ENCODE assay signal across 8 cellular contexts in genomic region chr17:49360796-49361128, GRCh38. TPM values are rescaled to one million over a fixed set of nuclear protein-coding genes. Genes with fewer than 3 reads are reported as not detected.
DNase-seq lines count a peak whose midpoint lies in the region; ATAC-seq, FAIRE-seq and TF ChIP-seq lines count a peak whose summit lies in the region.

No MANE protein-coding gene starts in this region.

- H3K4me3 ChIP-seq in A549 (peak overlapping the region; percentile 94), iPS-18c (ENCODE audit: insufficient read depth, low read depth, low read length) (peak overlapping the region; percentile 82)

- FAIRE-seq in A549 (lab: Jason Lieb, UNC): no peak

- H3K27ac Mint-ChIP-seq in activated T-helper 1 cell treated with anti-CD3 and anti-CD28 coated beads, Interleukin-12 subunit alpha, Interleukin-12 subunit beta, Interleukin-2, Interleukin-4 antibody, amounts not matched to agents 30 ng/mL and 10 ng/mL and 1 ng/mL, durations not matched to agents 14 hours and 24 hours and 36 hours: peak overlapping the region; percentile 89
- peak overlapping the region; percentile 82 for H3K27ac Mint-ChIP-seq in stimulated activated memory B cell treated with anti-CD40 and anti-IgM and Interleukin-4, amounts not matched to agents 10 μg/mL and 1 μg/mL and 100 μg/mL, for 72 hours

- TF ChIP-seq EP300 in A549 (IDR thresholded peaks at IDR 0.05): no peak

- 3% methylated on average over 8 of the region's 8 CpGs for WGBS in A549 (ENCODE audit: missing lambda C conversion rate)

- intact Hi-C loops in activated T-helper 1 cell treated with anti-CD3 and anti-CD28 coated beads, Interleukin-12 subunit alpha, Interleukin-12 subunit beta, Interleukin-2, Interleukin-4 antibody, amounts not matched to agents 30 ng/mL and 10 ng/mL and 1 ng/mL, durations not matched to agents 14 hours and 24 hours and 36 hours (cut with micrococcal nuclease): loop anchor here (1.0 to 10.0 kb wide), 5 partner anchors 18 to 446 kb away; partner anchors contain the start of genes PHB1 and SLC35B1

- TF ChIP-seq RAD21 in A549 (conservative IDR thresholded peaks at IDR 0.05 in 1 of 2, IDR thresholded peaks at IDR 0.05 in 1 of 2): no peak

- H3K4me1 Mint-ChIP-seq in activated T-helper 1 cell treated with anti-CD3 and anti-CD28 coated beads, Interleukin-12 subunit alpha, Interleukin-12 subunit beta, Interleukin-2, Interleukin-4 antibody, amounts not matched to agents 30 ng/mL and 10 ng/mL and 1 ng/mL, durations not matched to agents 14 hours and 24 hours and 36 hours (ENCODE audit: low read depth): peaks cover 58% of the 10 kb centered on the region
- H3K4me1 Mint-ChIP-seq in stimulated activated memory B cell treated with anti-CD40 and anti-IgM and Interleukin-4, amounts not matched to agents 10 μg/mL and 1 μg/mL and 100 μg/mL, for 72 hours: peaks cover 55% of the 10 kb centered on the region

- H3K27me3 Mint-ChIP-seq in activated T-helper 1 cell treated with anti-CD3 and anti-CD28 coated beads, Interleukin-12 subunit alpha, Interleukin-12 subunit beta, Interleukin-2, Interleukin-4 antibody, amounts not matched to agents 30 ng/mL and 10 ng/mL and 1 ng/mL, durations not matched to agents 14 hours and 24 hours and 36 hours (ENCODE audit: insufficient read depth): no peaks in the 10 kb centered on the region
- no peaks in the 10 kb centered on the region for H3K27me3 Mint-ChIP-seq in stimulated activated memory B cell treated with anti-CD40 and anti-IgM and Interleukin-4, amounts not matched to agents 10 μg/mL and 1 μg/mL and 100 μg/mL, for 72 hours

- H3K4me3 Mint-ChIP-seq in activated T-helper 1 cell treated with anti-CD3 and anti-CD28 coated beads, Interleukin-12 subunit alpha, Interleukin-12 subunit beta, Interleukin-2, Interleukin-4 antibody, amounts not matched to agents 30 ng/mL and 10 ng/mL and 1 ng/mL, durations not matched to agents 14 hours and 24 hours and 36 hours: peak overlapping the region; percentile 88
- H3K4me3 Mint-ChIP-seq in stimulated activated memory B cell treated with anti-CD40 and anti-IgM and Interleukin-4, amounts not matched to agents 10 μg/mL and 1 μg/mL and 100 μg/mL, for 72 hours: peak overlapping the region; percentile 83

- H3K9me3 Mint-ChIP-seq in activated T-helper 1 cell treated with anti-CD3 and anti-CD28 coated beads, Interleukin-12 subunit alpha, Interleukin-12 subunit beta, Interleukin-2, Interleukin-4 antibody, amounts not matched to agents 30 ng/mL and 10 ng/mL and 1 ng/mL, durations not matched to agents 14 hours and 24 hours and 36 hours: no peaks in the 10 kb centered on the region
- H3K9me3 Mint-ChIP-seq in stimulated activated memory B cell treated with anti-CD40 and anti-IgM and Interleukin-4, amounts not matched to agents 10 μg/mL and 1 μg/mL and 100 μg/mL, for 72 hours: no peaks in the 10 kb centered on the region

- POLR2A ChIA-PET in A549 (lab: Yijun Ruan, JAX): interaction anchor here (1.2 kb wide), 1 partner anchor 19 kb away, joined by 3 read pairs; no protein-coding TSS in a partner anchor

- peak in 1 of 2 experiments; percentile 52; a peak in 2 of 6 replicates for ATAC-seq in A549
- ATAC-seq in stimulated activated memory B cell treated with anti-CD40 and anti-IgM and Interleukin-4, amounts not matched to agents 10 μg/mL and 1 μg/mL and 100 μg/mL, for 72 hours: no peak
- ATAC-seq in HG02763 (IDR thresholded peaks at IDR 0.05; ENCODE audit: unreplicated experiment): no peak
- no peak for ATAC-seq in GM21717 (IDR thresholded peaks at IDR 0.05; ENCODE audit: unreplicated experiment)

- CTCF ChIA-PET in A549 (lab: Yijun Ruan, JAX): interaction anchor here (1.9 to 3.9 kb wide), 4 partner anchors 8 to 196 kb away, joined by 5 to 26 read pairs (median 8); no protein-coding TSS in a partner anchor

- H3K4me2 ChIP-seq in A549: peak overlapping the region; percentile 90

- H3K27ac ChIP-seq in A549: peak overlapping the region; percentile 87 to 96

- no peaks in the 10 kb centered on the region for H3K9me3 ChIP-seq in A549
- no peaks in the 10 kb centered on the region for H3K9me3 ChIP-seq in iPS-18c (ENCODE audit: control insufficient read depth, insufficient read depth, low read length)

- no peak for TF ChIP-seq CTCF in A549 (IDR thresholded peaks at IDR 0.05)

- DNase-seq in A549 (ENCODE audit: low read depth in 1 of 2, low spot score in 1 of 2) (peak in 1 of 2 experiments; percentile 60), H4 (ENCODE audit: low spot score) (peak; percentile 30), SW480 (ENCODE audit: low spot score) (no peak)
- DNase-seq in activated T-helper 1 cell treated with anti-CD3 and anti-CD28 coated beads, Interleukin-12 subunit alpha, Interleukin-12 subunit beta, Interleukin-2, Interleukin-4 antibody, amounts not matched to agents 30 ng/mL and 10 ng/mL and 1 ng/mL, durations not matched to agents 14 hours and 24 hours and 36 hours (ENCODE audit: low spot score): no peak

- H3K4me1 ChIP-seq in A549: peaks cover 28% of the 10 kb centered on the region

- peaks cover 3% of the 10 kb centered on the region for H3K36me3 Mint-ChIP-seq in activated T-helper 1 cell treated with anti-CD3 and anti-CD28 coated beads, Interleukin-12 subunit alpha, Interleukin-12 subunit beta, Interleukin-2, Interleukin-4 antibody, amounts not matched to agents 30 ng/mL and 10 ng/mL and 1 ng/mL, durations not matched to agents 14 hours and 24 hours and 36 hours (ENCODE audit: low read depth)
- peaks cover 4% of the 10 kb centered on the region for H3K36me3 Mint-ChIP-seq in stimulated activated memory B cell treated with anti-CD40 and anti-IgM and Interleukin-4, amounts not matched to agents 10 μg/mL and 1 μg/mL and 100 μg/mL, for 72 hours

- TF ChIP-seq POLR2A in A549 (IDR thresholded peaks at IDR 0.05; ENCODE audit: low read length): no peak

TF ChIP-seq in A549, 52 proteins besides CTCF, POLR2A, EP300 and RAD21:
- no peak for TF ChIP-seq FOSL2 (IDR thresholded peaks at IDR 0.05)
- TF ChIP-seq FOSL2 (CRISPR knock-in tag; IDR thresholded peaks at IDR 0.05): no peak
- TF ChIP-seq, protein P1, sequence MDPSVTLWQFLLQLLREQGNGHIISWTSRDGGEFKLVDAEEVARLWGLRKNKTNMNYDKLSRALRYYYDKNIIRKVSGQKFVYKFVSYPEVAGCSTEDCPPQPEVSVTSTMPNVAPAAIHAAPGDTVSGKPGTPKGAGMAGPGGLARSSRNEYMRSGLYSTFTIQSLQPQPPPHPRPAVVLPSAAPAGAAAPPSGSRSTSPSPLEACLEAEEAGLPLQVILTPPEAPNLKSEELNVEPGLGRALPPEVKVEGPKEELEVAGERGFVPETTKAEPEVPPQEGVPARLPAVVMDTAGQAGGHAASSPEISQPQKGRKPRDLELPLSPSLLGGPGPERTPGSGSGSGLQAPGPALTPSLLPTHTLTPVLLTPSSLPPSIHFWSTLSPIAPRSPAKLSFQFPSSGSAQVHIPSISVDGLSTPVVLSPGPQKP (IDR thresholded peaks at IDR 0.05; ENCODE audit: low read depth, low read length): no peak
- TF ChIP-seq MAFK (IDR thresholded peaks at IDR 0.05; ENCODE audit: partially characterized antibody): no peak
- TF ChIP-seq, protein P2, sequence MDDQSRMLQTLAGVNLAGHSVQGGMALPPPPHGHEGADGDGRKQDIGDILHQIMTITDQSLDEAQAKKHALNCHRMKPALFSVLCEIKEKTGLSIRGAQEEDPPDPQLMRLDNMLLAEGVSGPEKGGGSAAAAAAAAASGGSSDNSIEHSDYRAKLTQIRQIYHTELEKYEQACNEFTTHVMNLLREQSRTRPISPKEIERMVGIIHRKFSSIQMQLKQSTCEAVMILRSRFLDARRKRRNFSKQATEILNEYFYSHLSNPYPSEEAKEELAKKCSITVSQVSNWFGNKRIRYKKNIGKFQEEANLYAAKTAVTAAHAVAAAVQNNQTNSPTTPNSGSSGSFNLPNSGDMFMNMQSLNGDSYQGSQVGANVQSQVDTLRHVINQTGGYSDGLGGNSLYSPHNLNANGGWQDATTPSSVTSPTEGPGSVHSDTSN (IDR thresholded peaks at IDR 0.05): no peak
- TF ChIP-seq, protein P3, sequence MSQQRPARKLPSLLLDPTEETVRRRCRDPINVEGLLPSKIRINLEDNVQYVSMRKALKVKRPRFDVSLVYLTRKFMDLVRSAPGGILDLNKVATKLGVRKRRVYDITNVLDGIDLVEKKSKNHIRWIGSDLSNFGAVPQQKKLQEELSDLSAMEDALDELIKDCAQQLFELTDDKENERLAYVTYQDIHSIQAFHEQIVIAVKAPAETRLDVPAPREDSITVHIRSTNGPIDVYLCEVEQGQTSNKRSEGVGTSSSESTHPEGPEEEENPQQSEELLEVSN (IDR thresholded peaks at IDR 0.05; ENCODE audit: borderline replicate concordance, low read depth): no peak
- no peak for TF ChIP-seq JUNB (IDR thresholded peaks at IDR 0.05)

RNA-seq across cellular contexts. Expression of gene ZNF652, which starts 1.3 kb away (rescaled TPM):
- 13.1 and 14.8 TPM in 2 replicates for polyA plus RNA-seq in A549 (2011; rRNA removed)
- polyA plus RNA-seq in A549 (2012; cell fraction: cytosol; rRNA removed): 2.8 and 3.4 TPM in 2 replicates
- 5.2 and 15.5 TPM in 2 replicates for polyA plus RNA-seq in A549 (2012; cell fraction: nucleus; rRNA removed)
- polyA plus RNA-seq in A549 (2017; fragmentation: RNase III; extraction: RNeasy Plus Mini Kit Qiagen cat#74134 plus additional on column Dnase treatment): 5.5 to 5.7 TPM (median 5.5 TPM) in 3 replicates
- 39.4 and 46.5 TPM in 2 replicates for polyA minus RNA-seq in A549 (2011; rRNA and poly(A)+ RNA removed)
- total RNA-seq in H4 (2014; rRNA removed; shearing (Covaris generic)): 13.4 and 18.3 TPM in 2 replicates
- total RNA-seq in activated T-helper 1 cell treated with anti-CD3 and anti-CD28 coated beads, Interleukin-12 subunit alpha, Interleukin-12 subunit beta, Interleukin-2, Interleukin-4 antibody, amounts not matched to agents 30 ng/mL and 10 ng/mL and 1 ng/mL, durations not matched to agents 14 hours and 24 hours and 36 hours: 6.3 and 7.5 TPM in 2 replicates

RNA-seq across cellular contexts. Expression of gene PHB1, which starts 53.9 kb away (rescaled TPM):
- 480 and 556 TPM in 2 replicates for polyA plus RNA-seq in A549 (2011; rRNA removed)
- 819 and 950 TPM in 2 replicates for polyA plus RNA-seq in A549 (2012; cell fraction: cytosol; rRNA removed)
- 522 and 661 TPM in 2 replicates for polyA plus RNA-seq in A549 (2012; cell fraction: nucleus; rRNA removed)
- polyA plus RNA-seq in A549 (2017; fragmentation: RNase III; extraction: RNeasy Plus Mini Kit Qiagen cat#74134 plus additional on column Dnase treatment): 410 to 432 TPM (median 416 TPM) in 3 replicates
- 595 and 645 TPM in 2 replicates for polyA minus RNA-seq in A549 (2011; rRNA and poly(A)+ RNA removed)
- total RNA-seq in H4 (2014; rRNA removed; shearing (Covaris generic)): 232 and 233 TPM in 2 replicates
- total RNA-seq in activated T-helper 1 cell treated with anti-CD3 and anti-CD28 coated beads, Interleukin-12 subunit alpha, Interleukin-12 subunit beta, Interleukin-2, Interleukin-4 antibody, amounts not matched to agents 30 ng/mL and 10 ng/mL and 1 ng/mL, durations not matched to agents 14 hours and 24 hours and 36 hours: 395 and 401 TPM in 2 replicates
